ENCODE assay signal across 8 cellular contexts in genomic region chr1:54489627-54490240, GRCh38. TPM values are rescaled to one million over a fixed set of nuclear protein-coding genes. Genes with fewer than 3 reads are reported as not detected.
A peak's percentile ranks its signal among the peaks of the same experiment; 100 is the strongest.
DNase-seq lines count a peak whose midpoint lies in the region; FAIRE-seq and TF ChIP-seq lines count a peak whose summit lies in the region.

No MANE protein-coding gene starts in this region.

- H3K9me3 ChIP-seq in SJCRH30 (replicated peaks), result no peaks in the 10 kb centered on the region
- H3K9me3 ChIP-seq in fibroblast of lung (ENCODE audit: control insufficient read depth, insufficient read depth, low read depth, low read length), result no peaks in the 10 kb centered on the region
- H3K9me3 ChIP-seq in spleen, result no peaks in the 10 kb centered on the region

- H3K4me3 ChIP-seq in SJCRH30 (peak overlapping the region; percentile 57), fibroblast of lung (replicated peaks in 1 of 4; ENCODE audit: control extremely low read depth in 1 of 4, insufficient read depth in 1 of 4, low read depth in 3 of 4, low read length in 4 of 4) (peak overlapping the region in 2 of 4 experiments; percentile 47 to 66), spleen (peak overlapping the region; percentile 60 to 81 (median 63))

- no peaks in the 10 kb centered on the region for H3K79me2 ChIP-seq in fibroblast of lung (ENCODE audit: control insufficient read depth, insufficient read depth, low read length)

- intact Hi-C loops in spleen (cut with DNase I; ENCODE audit: low total_unique reads), result loop anchor here (5.0 to 10.0 kb wide), 3 partner anchors 175 to 417 kb away; partner anchors contain the start of gene TTC22

- peak overlapping the region; percentile 44 for H3K4me2 ChIP-seq in fibroblast of lung (ENCODE audit: extremely low read depth, insufficient read depth, low read length)

- no peak for FAIRE-seq in GM12891 (lab: Jason Lieb, UNC)

- no peak overlapping the region for H2AFZ ChIP-seq in fibroblast of lung (ENCODE audit: low read length)

- H3K27me3 ChIP-seq in SJCRH30 (no peaks in the 10 kb centered on the region), fibroblast of lung (ENCODE audit: control insufficient read depth, insufficient read depth, low read length) (peaks cover 2% of the 10 kb centered on the region), spleen (replicated peaks in 1 of 7) (peaks cover 0 to 42% (median 0%) of the 10 kb centered on the region in 7 donors)

- no peaks in the 10 kb centered on the region for H4K20me1 ChIP-seq in fibroblast of lung (ENCODE audit: control insufficient read depth, extremely low read depth, insufficient read depth, low read length)

- TF ChIP-seq POLR2A in spleen (IDR thresholded peaks at IDR 0.05) (no peak), GM12891 (IDR thresholded peaks at IDR 0.05; ENCODE audit: low read depth, low read length) (no peak)

- H3K36me3 ChIP-seq in SJCRH30, result no peaks in the 10 kb centered on the region
- H3K36me3 ChIP-seq in fibroblast of lung (ENCODE audit: control insufficient read depth, insufficient read depth, low read length), result no peaks in the 10 kb centered on the region
- no peaks in the 10 kb centered on the region for H3K36me3 ChIP-seq in spleen

- DNase-seq in NCI-H2171 treated with DMSO at 0.1 percent for 48 hours (lab: John Stamatoyannopoulos, UW) (peak; percentile 67), NCI-H2171 (lab: John Stamatoyannopoulos, UW) (no peak), SJCRH30 (no peak), fibroblast of lung (ENCODE audit: low read depth in 2 of 2) (no peak), spleen (no peak), cerebellar nuclear complex (lab: John Stamatoyannopoulos, UW) (no peak), GDM1 (lab: John Stamatoyannopoulos, UW) (no peak), GM12891 (ENCODE audit: insufficient read length, low spot score) (no peak)

- 17 to 33% (median 21%) methylated on average over 6 to 9 of the region's 9 CpGs for WGBS in spleen, 5 donors

- H3K27ac ChIP-seq in SJCRH30, result no peak overlapping the region
- H3K27ac ChIP-seq in fibroblast of lung (ENCODE audit: insufficient read depth, low read length), result no peak overlapping the region
- peak overlapping the region in 7 of 8 donors; percentile 80 to 91 (median 88) for H3K27ac ChIP-seq in spleen

- TF ChIP-seq CTCF in fibroblast of lung (conservative IDR thresholded peaks at IDR 0.05 in 1 of 2, IDR thresholded peaks at IDR 0.05 in 1 of 2; ENCODE audit: low read depth in 1 of 2, low read length in 2 of 2) (no peak), spleen (IDR thresholded peaks at IDR 0.05 in 8 of 11, conservative IDR thresholded peaks at IDR 0.05 in 3 of 11) (peak in 4 of 11 experiments; percentile 4 to 60 (median 14))

- H3K4me1 ChIP-seq in SJCRH30 (0 out of 2 replicates have a peak, but pooled peaks cover 3% of the 10 kb centered on the region), fibroblast of lung (ENCODE audit: control insufficient read depth, extremely low read depth, insufficient read depth, low read length) (peaks cover 7% of the 10 kb centered on the region), spleen (peaks cover 17 to 52% (median 36%) of the 10 kb centered on the region in 6 donors)

- H3K9ac ChIP-seq in fibroblast of lung (ENCODE audit: insufficient read depth, low read length), result no peak overlapping the region

TF ChIP-seq in GM12891, 5 proteins besides CTCF, POLR2A, EP300 and RAD21:
- TF ChIP-seq TAF1 (IDR thresholded peaks at IDR 0.05; ENCODE audit: low read depth, low read length) (no peak), POU2F2 (IDR thresholded peaks at IDR 0.05; ENCODE audit: low read depth, low read length) (no peak), POLR2AphosphoS5 (IDR thresholded peaks at IDR 0.05; ENCODE audit: low read depth, low read length) (no peak), SPI1 (IDR thresholded peaks at IDR 0.05; ENCODE audit: low read depth, low read length) (no peak), PAX5 (IDR thresholded peaks at IDR 0.05; ENCODE audit: insufficient read depth, low read length, severe bottlenecking) (no peak)

RNA-seq across cellular contexts. Expression of gene ACOT11, which starts 58.3 kb away (rescaled TPM):
- 4.3 and 4.4 TPM in 2 replicates for total RNA-seq in SJCRH30 (2014; rRNA removed; shearing (Covaris generic))
- total RNA-seq in fibroblast of lung, result 0.77 and 2.5 TPM in 2 replicates
- polyA plus RNA-seq in fibroblast of lung, result 0.73 and 1.4 TPM in 2 replicates
- polyA plus RNA-seq in fibroblast of lung (2012), result 0.62 and 2.2 TPM in 2 replicates
- polyA minus RNA-seq in fibroblast of lung (ENCODE audit: low replicate concordance), result 1.9 and 3.9 TPM in 2 replicates
- total RNA-seq in spleen, result 1 to 10 TPM; 1.5 to 3.2 (median 2.5) TPM
- polyA plus RNA-seq in spleen, result under 1 TPM; 0.30 to 0.86 (median 0.52) TPM
- polyA plus RNA-seq in GM12891 (2012; ENCODE audit: low read depth, missing spikeins), result 0.45 TPM

Comparison
In these comparisons a context has a peak if more than half of its experiments do, and no peak if none do; other contexts are left out.
1. H3K27ac ChIP-seq: peak in spleen (7 of 8); none in SJCRH30 (single experiment) and fibroblast of lung (single experiment).